27 cellular contexts compared by ENCODE assay signal in genomic region chr17:40846515-40847155, GRCh38. TPM values are rescaled to one million over a fixed set of nuclear protein-coding genes. Genes with fewer than 3 reads are reported as not detected.
A peak's percentile ranks its signal among the peaks of the same experiment; 100 is the strongest.
DNase-seq lines count a peak whose midpoint lies in the region; ATAC-seq and TF ChIP-seq lines count a peak whose summit lies in the region.
"Had no signal": no experiment of that assay in that cellular context is flagged by ENCODE, and none has a peak within 500 bp of the region (broad histone marks: within the 10 kb centered on the region; RNA-seq: fewer than 3 reads in every experiment).

No MANE protein-coding gene starts in this region.

- POLR2A ChIA-PET in activated CD4-positive, alpha-beta memory T cell treated with anti-CD3 and anti-CD28 coated beads, Interleukin-2, amount 10 ng/mL, durations not matched to agents 7 days and 5 days (lab: Charles Lee), result interaction anchor here (0.6 kb wide), 1 partner anchor 833 kb away, joined by 3 read pairs; no protein-coding TSS in a partner anchor

- no peak overlapping the region for H3K27ac Mint-ChIP-seq in activated naive CD4-positive, alpha-beta T cell treated with anti-CD3 and anti-CD28 coated beads, Interleukin-2, amount 50 U/mL, for 72 hours
- H3K27ac Mint-ChIP-seq in activated CD4-positive, alpha-beta memory T cell treated with anti-CD3 and anti-CD28 coated beads, Interleukin-2, amount 10 ng/mL, durations not matched to agents 7 days and 5 days, result no peak overlapping the region
- H3K27ac Mint-ChIP-seq: activated naive CD8-positive, alpha-beta T cell treated with anti-CD3 and anti-CD28 coated beads, Interleukin-2, amount 10 ng/mL, durations not matched to agents 7 days and 5 days; CD4-positive, alpha-beta memory T cell; natural killer cell treated with Interleukin-12 subunit alpha and Interleukin-12 subunit beta and Interleukin-15 and Interleukin-18, amount 100 ng/mL, for 72 hours; T-helper 1 cell treated with Interleukin-12 subunit alpha and Interleukin-12 subunit beta and Interleukin-4 antibody, amounts not matched to agents 30 μg/mL and 1 μg/mL, for 36 hours had no signal

- H3K4me3 Mint-ChIP-seq in activated CD4-positive, alpha-beta memory T cell treated with anti-CD3 and anti-CD28 coated beads, Interleukin-2, amount 10 ng/mL, durations not matched to agents 7 days and 5 days, result no peak overlapping the region
- H3K4me3 Mint-ChIP-seq: activated naive CD8-positive, alpha-beta T cell treated with anti-CD3 and anti-CD28 coated beads, Interleukin-2, amount 10 ng/mL, durations not matched to agents 7 days and 5 days; CD4-positive, alpha-beta memory T cell; natural killer cell treated with Interleukin-12 subunit alpha and Interleukin-12 subunit beta and Interleukin-15 and Interleukin-18, amount 100 ng/mL, for 72 hours; T-helper 1 cell treated with Interleukin-12 subunit alpha and Interleukin-12 subunit beta and Interleukin-4 antibody, amounts not matched to agents 30 μg/mL and 1 μg/mL, for 36 hours had no signal

- in situ Hi-C loops in astrocyte of the spinal cord (cut with HindIII; ENCODE audit: low sequenced_read_pairs), result no loop called here

- H3K4me1 Mint-ChIP-seq in activated CD4-positive, alpha-beta memory T cell treated with anti-CD3 and anti-CD28 coated beads, Interleukin-2, amount 10 ng/mL, durations not matched to agents 7 days and 5 days, result no peaks in the 10 kb centered on the region
- H3K4me1 Mint-ChIP-seq: activated naive CD8-positive, alpha-beta T cell treated with anti-CD3 and anti-CD28 coated beads, Interleukin-2, amount 10 ng/mL, durations not matched to agents 7 days and 5 days had no signal

- no peak for TF ChIP-seq CTCF in astrocyte of the spinal cord (IDR thresholded peaks at IDR 0.05; ENCODE audit: low read depth, low read length)

- peak; percentile 11 for DNase-seq in NCI-H2107 treated with DMSO at 0.1 percent for 48 hours (lab: John Stamatoyannopoulos, UW; ENCODE audit: unreplicated experiment)
- no peak for DNase-seq in NCI-H2107 (lab: John Stamatoyannopoulos, UW)
- DNase-seq in M059J (ENCODE audit: low read depth), result peak; percentile 37
- peak; percentile 4 for DNase-seq in astrocyte of the spinal cord (ENCODE audit: low read depth, low spot score)
- peak; percentile 49 for DNase-seq in myocyte (ENCODE audit: low read depth)
- DNase-seq in activated naive CD4-positive, alpha-beta T cell treated with anti-CD3 and anti-CD28 coated beads, Interleukin-2, amount 50 U/mL, for 72 hours (ENCODE audit: low spot score in 2 of 2), result no peak
- DNase-seq in iPS-NIHi7 (ENCODE audit: extremely low spot score), result no peak
- no peak for DNase-seq in activated CD4-positive, alpha-beta memory T cell treated with anti-CD3 and anti-CD28 coated beads, Interleukin-2, amount 10 ng/mL, durations not matched to agents 7 days and 5 days
- DNase-seq: activated naive CD8-positive, alpha-beta T cell treated with anti-CD3 and anti-CD28 coated beads, Interleukin-2, amount 10 ng/mL, durations not matched to agents 7 days and 5 days; activated T-cell treated with anti-CD3 and anti-CD28 coated beads for 4 hours; CD4-positive, alpha-beta memory T cell; cerebellar nuclear complex; kidney; NCI-H1417; NCI-H2081 treated with DMSO at 0.1 percent for 48 hours; NCI-H510A; stimulated activated naive CD8-positive, alpha-beta T cell treated with anti-CD3 and anti-CD28 coated beads, Interleukin-15, Interleukin-2, amounts not matched to agents 100 U/mL and 50 U/mL, for 24 hours; testis; uterus had no signal

- no peaks in the 10 kb centered on the region for H3K36me3 Mint-ChIP-seq in activated naive CD4-positive, alpha-beta T cell treated with anti-CD3 and anti-CD28 coated beads, Interleukin-2, amount 50 U/mL, for 72 hours
- no peaks in the 10 kb centered on the region for H3K36me3 Mint-ChIP-seq in activated CD4-positive, alpha-beta memory T cell treated with anti-CD3 and anti-CD28 coated beads, Interleukin-2, amount 10 ng/mL, durations not matched to agents 7 days and 5 days (ENCODE audit: low read depth)
- H3K36me3 Mint-ChIP-seq: activated naive CD8-positive, alpha-beta T cell treated with anti-CD3 and anti-CD28 coated beads, Interleukin-2, amount 10 ng/mL, durations not matched to agents 7 days and 5 days; natural killer cell treated with Interleukin-12 subunit alpha and Interleukin-12 subunit beta and Interleukin-15 and Interleukin-18, amount 100 ng/mL, for 72 hours had no signal

- H3K4me3 ChIP-seq in astrocyte of the spinal cord (ENCODE audit: low read depth, low read length), result no peak overlapping the region
- H3K4me3 ChIP-seq: K562, testis, uterus had no signal

- CTCF ChIA-PET in activated CD4-positive, alpha-beta memory T cell treated with anti-CD3 and anti-CD28 coated beads, Interleukin-2, amount 10 ng/mL, durations not matched to agents 7 days and 5 days (lab: Charles Lee), result interaction anchor here (1.0 kb wide), 1 partner anchor 816 kb away, joined by 4 read pairs; no protein-coding TSS in a partner anchor

- no peaks in the 10 kb centered on the region for H3K9me3 Mint-ChIP-seq in activated naive CD4-positive, alpha-beta T cell treated with anti-CD3 and anti-CD28 coated beads, Interleukin-2, amount 50 U/mL, for 72 hours
- no peaks in the 10 kb centered on the region for H3K9me3 Mint-ChIP-seq in activated CD4-positive, alpha-beta memory T cell treated with anti-CD3 and anti-CD28 coated beads, Interleukin-2, amount 10 ng/mL, durations not matched to agents 7 days and 5 days
- H3K9me3 Mint-ChIP-seq: activated naive CD8-positive, alpha-beta T cell treated with anti-CD3 and anti-CD28 coated beads, Interleukin-2, amount 10 ng/mL, durations not matched to agents 7 days and 5 days; CD4-positive, alpha-beta memory T cell; natural killer cell treated with Interleukin-12 subunit alpha and Interleukin-12 subunit beta and Interleukin-15 and Interleukin-18, amount 100 ng/mL, for 72 hours; T-helper 1 cell treated with Interleukin-12 subunit alpha and Interleukin-12 subunit beta and Interleukin-4 antibody, amounts not matched to agents 30 μg/mL and 1 μg/mL, for 36 hours had no signal

- peaks cover 37% of the 10 kb centered on the region for H3K27me3 Mint-ChIP-seq in activated CD4-positive, alpha-beta memory T cell treated with anti-CD3 and anti-CD28 coated beads, Interleukin-2, amount 10 ng/mL, durations not matched to agents 7 days and 5 days

- ATAC-seq in activated naive CD4-positive, alpha-beta T cell treated with anti-CD3 and anti-CD28 coated beads, Interleukin-2, amount 50 U/mL, for 72 hours, result no peak
- ATAC-seq: K562; natural killer cell treated with Interleukin-12 subunit alpha and Interleukin-12 subunit beta and Interleukin-15 and Interleukin-18, amount 100 ng/mL, for 72 hours; stimulated activated naive CD8-positive, alpha-beta T cell treated with anti-CD3 and anti-CD28 coated beads, Interleukin-15, Interleukin-2, amounts not matched to agents 100 U/mL and 50 U/mL, for 24 hours had no signal

RNA-seq across cellular contexts. Expression of gene KRT12, which starts 20.4 kb away (rescaled TPM):
- not detected in 2 replicates for total RNA-seq in M059J (2014; rRNA removed; shearing (Covaris generic))
- not detected in 2 replicates for total RNA-seq in myocyte
- not detected for polyA plus RNA-seq in myocyte (2012)
- not detected for total RNA-seq in activated naive CD4-positive, alpha-beta T cell treated with anti-CD3 and anti-CD28 coated beads, Interleukin-2, amount 50 U/mL, for 72 hours
- not detected for total RNA-seq in activated CD4-positive, alpha-beta memory T cell treated with anti-CD3 and anti-CD28 coated beads, Interleukin-2, amount 10 ng/mL, durations not matched to agents 7 days and 5 days
- total RNA-seq: A673; activated naive CD8-positive, alpha-beta T cell treated with anti-CD3 and anti-CD28 coated beads, Interleukin-2, amount 10 ng/mL, durations not matched to agents 7 days and 5 days; astrocyte; CD4-positive, alpha-beta memory T cell; dermis microvascular lymphatic vessel endothelial cell; kidney; lower leg skin; natural killer cell treated with Interleukin-12 subunit alpha and Interleukin-12 subunit beta and Interleukin-15 and Interleukin-18, amount 100 ng/mL, for 72 hours; osteoblast; uterus had no signal
- polyA plus RNA-seq: CD4-positive, alpha-beta memory T cell had no signal

RNA-seq across cellular contexts. Expression of gene KRT10, which starts 24.2 kb away (rescaled TPM):
- total RNA-seq in M059J (2014; rRNA removed; shearing (Covaris generic)), result 42.0 and 66.9 TPM in 2 replicates
- total RNA-seq in myocyte, result 29.6 and 36.3 TPM in 2 replicates
- polyA plus RNA-seq in myocyte (2012), result 64.6 TPM
- 10 to 100 TPM; 28.2 to 33.2 TPM for total RNA-seq in activated naive CD4-positive, alpha-beta T cell treated with anti-CD3 and anti-CD28 coated beads, Interleukin-2, amount 50 U/mL, for 72 hours
- 10 to 100 TPM; 20.7 to 22.0 TPM for total RNA-seq in activated CD4-positive, alpha-beta memory T cell treated with anti-CD3 and anti-CD28 coated beads, Interleukin-2, amount 10 ng/mL, durations not matched to agents 7 days and 5 days

RNA-seq across cellular contexts. Expression of gene KRT20, which starts 38.4 kb away (rescaled TPM):
- 0.17 TPM in 1 of 2 replicates, not detected in the other for total RNA-seq in M059J (2014; rRNA removed; shearing (Covaris generic))
- total RNA-seq in myocyte, result not detected in 2 replicates
- not detected for polyA plus RNA-seq in myocyte (2012)
- not detected for total RNA-seq in activated naive CD4-positive, alpha-beta T cell treated with anti-CD3 and anti-CD28 coated beads, Interleukin-2, amount 50 U/mL, for 72 hours
- not detected for total RNA-seq in activated CD4-positive, alpha-beta memory T cell treated with anti-CD3 and anti-CD28 coated beads, Interleukin-2, amount 10 ng/mL, durations not matched to agents 7 days and 5 days
- total RNA-seq: A673; activated naive CD8-positive, alpha-beta T cell treated with anti-CD3 and anti-CD28 coated beads, Interleukin-2, amount 10 ng/mL, durations not matched to agents 7 days and 5 days; astrocyte; CD4-positive, alpha-beta memory T cell; dermis microvascular lymphatic vessel endothelial cell; kidney; natural killer cell treated with Interleukin-12 subunit alpha and Interleukin-12 subunit beta and Interleukin-15 and Interleukin-18, amount 100 ng/mL, for 72 hours; osteoblast; testis had no signal
- polyA plus RNA-seq: CD4-positive, alpha-beta memory T cell; K562 had no signal

RNA-seq across cellular contexts. Expression of gene KRT28, which starts 46.9 kb away (rescaled TPM):
- total RNA-seq in M059J (2014; rRNA removed; shearing (Covaris generic)), result not detected in 2 replicates
- total RNA-seq in myocyte, result not detected in 2 replicates
- polyA plus RNA-seq in myocyte (2012), result not detected
- total RNA-seq in activated naive CD4-positive, alpha-beta T cell treated with anti-CD3 and anti-CD28 coated beads, Interleukin-2, amount 50 U/mL, for 72 hours, result not detected
- total RNA-seq in activated CD4-positive, alpha-beta memory T cell treated with anti-CD3 and anti-CD28 coated beads, Interleukin-2, amount 10 ng/mL, durations not matched to agents 7 days and 5 days, result not detected
- total RNA-seq: A673; activated naive CD8-positive, alpha-beta T cell treated with anti-CD3 and anti-CD28 coated beads, Interleukin-2, amount 10 ng/mL, durations not matched to agents 7 days and 5 days; astrocyte; CD4-positive, alpha-beta memory T cell; dermis microvascular lymphatic vessel endothelial cell; K562; kidney; natural killer cell treated with Interleukin-12 subunit alpha and Interleukin-12 subunit beta and Interleukin-15 and Interleukin-18, amount 100 ng/mL, for 72 hours; osteoblast; uterus had no signal
- polyA plus RNA-seq: CD4-positive, alpha-beta memory T cell; K562 had no signal

Comparison
In these comparisons a context has a peak if more than half of its experiments do, and no peak if none do; other contexts are left out.
1. DNase-seq: peak in NCI-H2107 treated with DMSO at 0.1 percent for 48 hours (single experiment), M059J (single experiment), astrocyte of the spinal cord (single experiment) and myocyte (single experiment); none in NCI-H2107 (single experiment), activated naive CD4-positive, alpha-beta T cell treated with anti-CD3 and anti-CD28 coated beads, Interleukin-2, amount 50 U/mL, for 72 hours (0 of 2), iPS-NIHi7 (single experiment) and activated CD4-positive, alpha-beta memory T cell treated with anti-CD3 and anti-CD28 coated beads, Interleukin-2, amount 10 ng/mL, durations not matched to agents 7 days and 5 days (single experiment).